3 cellular contexts compared by ENCODE assay signal in the genomic region with DNA sequence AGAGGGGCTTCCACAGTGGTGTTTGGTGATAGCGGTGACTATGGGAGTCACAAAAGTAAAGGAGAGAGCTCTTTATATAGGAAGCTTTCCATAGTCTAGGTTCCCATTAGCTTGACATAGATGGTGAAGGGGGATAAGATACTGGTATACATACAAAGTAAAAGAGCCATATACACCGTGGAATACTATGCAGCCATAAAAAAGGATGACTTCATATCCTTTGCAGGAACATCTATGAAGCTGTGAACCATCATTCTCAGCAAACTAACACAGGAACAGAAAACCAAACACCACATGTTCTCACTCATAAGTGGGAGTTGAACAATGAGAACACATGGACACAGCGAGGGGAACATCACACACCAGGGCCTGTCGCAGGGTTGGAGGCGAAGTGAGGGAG.
A peak's percentile ranks its signal among the peaks of the same experiment; 100 is the strongest.
DNase-seq lines count a peak whose midpoint lies in the region; ATAC-seq, FAIRE-seq and TF ChIP-seq lines count a peak whose summit lies in the region.
"Not testable (repeated sequence)": the region's sequence is repeated elsewhere in the genome, so short reads cannot be mapped to it uniquely, and the experiment has no call there.

No MANE protein-coding gene starts in this region.

- H3K18ac ChIP-seq in trophoblast cell (ENCODE audit: low read length): not testable (repeated sequence)

- not testable (repeated sequence) for H3K79me2 ChIP-seq in K562 (ENCODE audit: control insufficient read depth, insufficient read depth, low read length); trophoblast cell (ENCODE audit: control insufficient read depth, insufficient read depth, low read length, poor library complexity)

- TF ChIP-seq EP300 in K562 (IDR thresholded peaks at IDR 0.05; ENCODE audit: low read length): not testable (repeated sequence)

- 3% methylated on average over 5 of the region's 5 CpGs for WGBS in K562 (ENCODE audit: insufficient coverage, low coverage, missing lambda C conversion rate)
- WGBS in trophoblast cell (ENCODE audit: extremely low coverage, insufficient coverage, insufficient read length): no CpG with 5 or more reads among the region's 5 CpGs

- H2BK12ac ChIP-seq in trophoblast cell (ENCODE audit: low read length): not testable (repeated sequence)

- not testable (repeated sequence) for H2AK5ac ChIP-seq in trophoblast cell (ENCODE audit: low read length)

- not testable (repeated sequence) for H3K4me2 ChIP-seq in K562 (ENCODE audit: insufficient read depth, low read length); trophoblast cell (ENCODE audit: low read length)

- not testable (repeated sequence) for BruUV-seq in K562 (replicated peaks; lab: Mats Ljungman, UMichigan)

- H3K27me3 ChIP-seq in K562 (ENCODE audit: control insufficient read depth in 2 of 2, insufficient read depth in 2 of 2, low read length in 2 of 2); trophoblast cell (ENCODE audit: insufficient read depth, low read length): not testable (repeated sequence)

- H4K20me1 ChIP-seq in K562 (replicated peaks; ENCODE audit: control insufficient read depth, insufficient read depth, low read length): not testable (repeated sequence)

- DNase-seq in K562 (ENCODE audit: extremely low read depth in 1 of 4, low spot score in 3 of 4); trophoblast cell: not testable (repeated sequence)

- H3K9me3 ChIP-seq in HEK293 (ENCODE audit: control insufficient read depth, insufficient read depth, low read depth, low read length); K562 (replicated peaks; ENCODE audit: control insufficient read depth, insufficient read depth, low read depth, low read length); trophoblast cell (ENCODE audit: insufficient read depth, low read depth, low read length): not testable (repeated sequence)

- H3K9ac ChIP-seq in K562 (ENCODE audit: insufficient read depth in 1 of 2, low read depth in 2 of 2, low read length in 2 of 2); trophoblast cell (ENCODE audit: low read length): not testable (repeated sequence)

- H2BK120ac ChIP-seq in trophoblast cell (ENCODE audit: insufficient read depth, low read length, poor library complexity): not testable (repeated sequence)

- not testable (repeated sequence) for H3K4me1 ChIP-seq in HEK293 (ENCODE audit: control insufficient read depth, insufficient read depth, low read length); K562 (replicated peaks in 1 of 2; ENCODE audit: control insufficient read depth in 2 of 2, insufficient read depth in 2 of 2, low read length in 2 of 2); trophoblast cell (ENCODE audit: control insufficient read depth in 1 of 2, insufficient read depth in 2 of 2, low read length in 2 of 2)

- not testable (repeated sequence) for H3K9me1 ChIP-seq in K562 (ENCODE audit: control insufficient read depth, insufficient read depth, low read length)

- TF ChIP-seq POLR2A in K562 (conservative IDR thresholded peaks at IDR 0.05): not testable (repeated sequence)

- FAIRE-seq in K562 (lab: Jason Lieb, UNC): not testable (repeated sequence)

- CTCF ChIA-PET in HEK293 (lab: Yijun Ruan, JAX): interaction anchor here (0.8 to 1.7 kb wide), 2 partner anchors 38 to 103 kb away, joined by 4 to 10 read pairs; no protein-coding TSS in a partner anchor
- CTCF ChIA-PET in K562 (lab: Yijun Ruan, JAX; ENCODE audit: low intra/inter-chr PET ratio): not testable (repeated sequence)

- H3K4ac ChIP-seq in trophoblast cell (ENCODE audit: low read depth, low read length): peak overlapping the region; percentile 58

- not testable (repeated sequence) for H4K12ac ChIP-seq in trophoblast cell (ENCODE audit: low read depth, low read length)

- H3K4me3 ChIP-seq in HEK293 (ENCODE audit: low read depth, low read length); K562; trophoblast cell (ENCODE audit: low read depth, low read length): not testable (repeated sequence)

- H4K8ac ChIP-seq in trophoblast cell (ENCODE audit: low read depth, low read length): not testable (repeated sequence)

- H3K23ac ChIP-seq in trophoblast cell (ENCODE audit: low read length): not testable (repeated sequence)

- H4K91ac ChIP-seq in trophoblast cell (ENCODE audit: low read depth, low read length): not testable (repeated sequence)

- not testable (repeated sequence) for H2AFZ ChIP-seq in K562 (ENCODE audit: low read depth, low read length); trophoblast cell (ENCODE audit: insufficient read depth, low read length, poor library complexity)

- not testable (repeated sequence) for H3K36me3 ChIP-seq in HEK293 (ENCODE audit: control insufficient read depth in 2 of 2, insufficient read depth in 1 of 2, low read length in 2 of 2); K562 (ENCODE audit: control insufficient read depth, insufficient read depth, low read length); trophoblast cell (ENCODE audit: control insufficient read depth in 1 of 2, insufficient read depth in 2 of 2, low read length in 2 of 2)

- in situ Hi-C loops in K562 (cut with MboI): not testable (repeated sequence)

- intact Hi-C loops in K562 (cut with micrococcal nuclease): not testable (repeated sequence)

- TF ChIP-seq CTCF in HEK293 (tag by site-specific recombination; IDR thresholded peaks at IDR 0.05); K562 (IDR thresholded peaks at IDR 0.05 in 2 of 3, conservative IDR thresholded peaks at IDR 0.05 in 1 of 3; ENCODE audit: insufficient read depth in 2 of 3, low read depth in 1 of 3, low read length in 3 of 3): not testable (repeated sequence)

- TF ChIP-seq RAD21 in K562 (CRISPR knock-in tag; conservative IDR thresholded peaks at IDR 0.05 in 1 of 2, IDR thresholded peaks at IDR 0.05 in 1 of 2): not testable (repeated sequence)

- H3K14ac ChIP-seq in trophoblast cell (ENCODE audit: low read length): not testable (repeated sequence)

- POLR2A ChIA-PET in HEK293 (lab: Yijun Ruan, JAX): not testable (repeated sequence)
- POLR2A ChIA-PET in K562 (lab: Yijun Ruan, JAX): interaction anchor here (0.6 to 0.7 kb wide), 2 partner anchors 107 to 174 kb away, joined by 3 to 4 read pairs; no protein-coding TSS in a partner anchor

- not testable (repeated sequence) for H3K79me1 ChIP-seq in trophoblast cell (ENCODE audit: low read length)

- not testable (repeated sequence) for H3K27ac ChIP-seq in HEK293 (ENCODE audit: extremely low read depth, low read depth, low read length); K562 (ENCODE audit: extremely low read depth, low read depth, low read length); trophoblast cell (ENCODE audit: low read depth, low read length)

- ATAC-seq in K562: not testable (repeated sequence)

- not testable (repeated sequence) for H2BK5ac ChIP-seq in trophoblast cell (ENCODE audit: low read depth, low read length, poor library complexity)

TF ChIP-seq in HEK293, 187 proteins besides CTCF, POLR2A, EP300 and RAD21:
- peak; percentile 83 for TF ChIP-seq ZNF146 (tag by site-specific recombination; IDR thresholded peaks at IDR 0.05)

TF ChIP-seq in K562, 482 proteins besides CTCF, POLR2A, EP300 and RAD21:
- TF ChIP-seq ZNF146 (CRISPR knock-in tag; IDR thresholded peaks at IDR 0.05; ENCODE audit: unreplicated experiment): peak; percentile 68
